Comparison of ENCODE assay signal across 8 cellular contexts in the genomic region with DNA sequence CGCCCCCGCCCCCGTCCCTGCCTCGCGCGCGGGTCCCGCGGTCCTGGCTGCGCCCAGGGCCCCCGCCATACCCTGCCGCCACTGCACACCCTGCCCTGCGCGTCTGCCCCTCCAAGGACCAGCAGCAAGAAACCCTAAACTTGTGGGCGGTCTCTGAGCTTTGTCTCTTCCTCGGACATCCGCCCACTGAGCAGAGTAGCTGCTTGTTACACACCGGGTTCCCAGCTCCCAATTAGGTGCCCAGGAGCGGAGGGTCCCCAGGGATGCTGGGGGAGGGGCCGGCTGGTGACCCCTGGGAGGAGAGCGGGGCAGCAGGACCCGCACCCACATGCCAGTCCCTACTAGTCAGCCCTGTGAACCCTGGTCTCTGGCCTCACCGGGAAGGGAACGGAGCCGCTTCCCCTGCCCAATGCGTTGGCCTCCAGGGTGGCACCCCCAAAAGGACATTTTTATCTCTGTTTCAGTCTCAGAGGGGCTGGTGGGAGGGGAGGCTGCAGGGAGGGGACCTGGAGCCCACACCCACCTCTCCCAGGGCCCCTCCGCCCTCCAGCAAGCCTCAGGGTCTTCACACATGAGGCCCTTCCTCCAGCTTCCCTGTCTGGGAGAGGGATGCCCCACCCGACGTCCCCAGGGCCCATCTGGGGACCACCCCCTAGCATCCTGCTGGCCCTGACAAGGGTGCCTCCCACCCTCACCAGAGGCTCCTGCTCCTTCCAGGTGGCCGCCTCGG. TPM values are rescaled to one million over a fixed set of nuclear protein-coding genes. Genes with fewer than 3 reads are reported as not detected.
A peak's percentile ranks its signal among the peaks of the same experiment; 100 is the strongest.
DNase-seq lines count a peak whose midpoint lies in the region; FAIRE-seq and TF ChIP-seq lines count a peak whose summit lies in the region.

No MANE protein-coding gene starts in this region.

- CTCF ChIA-PET in endothelial cell of umbilical vein (lab: Charles Lee) = interaction anchor here (0.7 to 2.5 kb wide), 15 partner anchors 9 to 415 kb away, joined by 3 to 14 read pairs (median 5); a partner anchor contains a TSS

- H3K36me3 ChIP-seq in NT2/D1 (ENCODE audit: insufficient read depth, insufficient read length, low read length) (peaks cover 2% of the 10 kb centered on the region), endothelial cell of umbilical vein (ENCODE audit: control insufficient read depth in 2 of 2, extremely low read depth in 1 of 2, insufficient read depth in 2 of 2, low read length in 2 of 2) (no peaks in the 10 kb centered on the region), prostate gland (no peaks in the 10 kb centered on the region)

- BruUV-seq in endothelial cell of umbilical vein (replicated peaks; lab: Mats Ljungman, UMichigan) = no TSS peak

- H4K20me1 ChIP-seq in endothelial cell of umbilical vein (replicated peaks; ENCODE audit: control insufficient read depth, extremely low read depth, insufficient read depth, low read length) = no peaks in the 10 kb centered on the region

- intact Hi-C loops in endothelial cell of umbilical vein (cut with micrococcal nuclease) (no loop called here), prostate gland (cut with DNase I) (loop anchor here (10.0 kb wide), 1 partner anchor 332 kb away; a partner anchor contains a TSS)

- H3K27me3 ChIP-seq in NT2/D1 (ENCODE audit: insufficient read depth, insufficient read length) = no peaks in the 10 kb centered on the region
- no peaks in the 10 kb centered on the region for H3K27me3 ChIP-seq in endothelial cell of umbilical vein (ENCODE audit: control insufficient read depth in 2 of 2, insufficient read depth in 2 of 2, low read length in 2 of 2)
- H3K27me3 ChIP-seq in prostate gland (replicated peaks; ENCODE audit: insufficient read depth) = no peaks in the 10 kb centered on the region

- FAIRE-seq in endothelial cell of umbilical vein (lab: Jason Lieb, UNC) = no peak

- no peaks in the 10 kb centered on the region for H3K9me1 ChIP-seq in endothelial cell of umbilical vein (replicated peaks; ENCODE audit: control insufficient read depth, extremely low read depth, insufficient read depth, low read length)

- DNase-seq in NT2/D1 (ENCODE audit: low read depth, low spot score) (no peak), endothelial cell of umbilical vein (ENCODE audit: low read depth, low spot score) (no peak), prostate gland (ENCODE audit: low spot score) (no peak), NCI-H1092 (lab: John Stamatoyannopoulos, UW) (no peak), NCI-H345 (lab: John Stamatoyannopoulos, UW) (no peak)
- DNase-seq in stimulated activated CD4-positive, alpha-beta T cell treated with anti-CD3 and anti-CD28 coated beads, Interleukin-15, amount 100 ng/mL, for 24 hours = no peak
- DNase-seq in activated effector memory CD4-positive, alpha-beta T cell treated with Interleukin-2 at 50 U/mL for 16 hours = no peak

- H2AFZ ChIP-seq in endothelial cell of umbilical vein (ENCODE audit: low read depth, low read length) = no peak overlapping the region

- 49% methylated on average over 17 of the region's 31 CpGs for WGBS in prostate gland

- H3K4me1 ChIP-seq in NT2/D1 (ENCODE audit: insufficient read depth, insufficient read length) (peaks cover 24% of the 10 kb centered on the region), endothelial cell of umbilical vein (ENCODE audit: control insufficient read depth, extremely low read depth, insufficient read depth, low read length) (peaks cover 2% of the 10 kb centered on the region), prostate gland (replicated peaks) (no peaks in the 10 kb centered on the region)

- peak overlapping the region; percentile 34 for H3K4me2 ChIP-seq in endothelial cell of umbilical vein (ENCODE audit: insufficient read depth, low read length)

- H3K9me3 ChIP-seq in NT2/D1 (ENCODE audit: insufficient read depth, low read length) (no peaks in the 10 kb centered on the region), endothelial cell of umbilical vein (replicated peaks; ENCODE audit: control insufficient read depth, insufficient read depth, low read length) (no peaks in the 10 kb centered on the region), prostate gland (no peaks in the 10 kb centered on the region)

- TF ChIP-seq CTCF in GM12875 (IDR thresholded peaks at IDR 0.05; ENCODE audit: borderline replicate concordance, insufficient read depth, low read depth, low read length) (no peak), endothelial cell of umbilical vein (IDR thresholded peaks at IDR 0.05; ENCODE audit: extremely low read depth in 1 of 2, insufficient read depth in 1 of 2, low read depth in 1 of 2, low read length in 2 of 2) (no peak), prostate gland (IDR thresholded peaks at IDR 0.05) (no peak)

- POLR2A ChIA-PET in endothelial cell of umbilical vein (lab: Charles Lee) = interaction anchor here (1.6 kb wide), 1 partner anchor 16 kb away, joined by 6 read pairs; a partner anchor contains a TSS

- dilution Hi-C loops in endothelial cell of umbilical vein (cut with MboI; ENCODE audit: extremely low pct_ligation_motif_present, low sequenced_read_pairs) = no loop called here

- H3K27ac ChIP-seq in endothelial cell of umbilical vein (ENCODE audit: insufficient read depth, low read depth, low read length) (no peak overlapping the region), prostate gland (peak overlapping the region; percentile 70 to 79)

- H3K4me3 ChIP-seq in GM12875 (ENCODE audit: low read depth, low read length) = peak overlapping the region; percentile 40
- peak overlapping the region; percentile 63 for H3K4me3 ChIP-seq in NT2/D1 (ENCODE audit: insufficient read length, low read depth)
- no peak overlapping the region for H3K4me3 ChIP-seq in endothelial cell of umbilical vein (replicated peaks in 1 of 3; ENCODE audit: insufficient read depth in 1 of 3, low read depth in 1 of 3, low read length in 3 of 3)
- peak overlapping the region; percentile 48 to 60 for H3K4me3 ChIP-seq in prostate gland

- no peak for TF ChIP-seq POLR2A in endothelial cell of umbilical vein (IDR thresholded peaks at IDR 0.05; ENCODE audit: low read depth, low read length)
- TF ChIP-seq POLR2A in prostate gland (IDR thresholded peaks at IDR 0.05) = no peak

- H3K9ac ChIP-seq in NT2/D1 (ENCODE audit: insufficient read length, low read depth) = peak overlapping the region; percentile 91
- H3K9ac ChIP-seq in endothelial cell of umbilical vein (replicated peaks; ENCODE audit: extremely low read depth, insufficient read depth, low read length) = no peak overlapping the region

- no peaks in the 10 kb centered on the region for H3K79me2 ChIP-seq in endothelial cell of umbilical vein (ENCODE audit: control insufficient read depth, insufficient read depth, low read length)

TF ChIP-seq in endothelial cell of umbilical vein, 7 proteins besides CTCF, POLR2A, EP300 and RAD21 (continues in another document):
- TF ChIP-seq EZH2 (IDR thresholded peaks at IDR 0.05; ENCODE audit: borderline replicate concordance, low read depth, low read length, severe bottlenecking) (no peak), JUN (IDR thresholded peaks at IDR 0.05; ENCODE audit: borderline replicate concordance, insufficient read depth, insufficient read length, low read depth) (no peak)
- TF ChIP-seq, protein P1, sequence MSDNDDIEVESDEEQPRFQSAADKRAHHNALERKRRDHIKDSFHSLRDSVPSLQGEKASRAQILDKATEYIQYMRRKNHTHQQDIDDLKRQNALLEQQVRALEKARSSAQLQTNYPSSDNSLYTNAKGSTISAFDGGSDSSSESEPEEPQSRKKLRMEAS (IDR thresholded peaks at IDR 0.05; ENCODE audit: insufficient read depth, insufficient read length) = no peak

RNA-seq across cellular contexts. Expression of a gene that starts 10.5 kb away (rescaled TPM):
- total RNA-seq in endothelial cell of umbilical vein (1.7 and 1.8 TPM in 2 replicates), prostate gland (10 to 100 TPM; 21.2 to 24.5 TPM)
- polyA plus RNA-seq in endothelial cell of umbilical vein = 4.7 and 8.4 TPM in 2 replicates
- 4.4 and 6.7 TPM in 2 replicates for polyA plus RNA-seq in endothelial cell of umbilical vein (2011; cell fraction: cytosol; rRNA removed)
- polyA plus RNA-seq in endothelial cell of umbilical vein (2011; cell fraction: nucleus; rRNA removed) = 7.3 and 9.2 TPM in 2 replicates
- polyA plus RNA-seq in endothelial cell of umbilical vein (2012) = 10.3 and 30.0 TPM in 2 replicates
- 2.0 and 2.2 TPM in 2 replicates for polyA minus RNA-seq in endothelial cell of umbilical vein
- polyA minus RNA-seq in endothelial cell of umbilical vein (2011; cell fraction: cytosol; rRNA and poly(A)+ RNA removed) = not detected
- 0.58 and 1.3 TPM in 2 replicates for polyA minus RNA-seq in endothelial cell of umbilical vein (2011; cell fraction: nucleus; rRNA and poly(A)+ RNA removed)

RNA-seq across cellular contexts. Expression of a gene that starts 15.4 kb away (rescaled TPM):
- 38.6 and 44.9 TPM in 2 replicates for total RNA-seq in endothelial cell of umbilical vein
- 17.0 and 20.6 TPM in 2 replicates for polyA plus RNA-seq in endothelial cell of umbilical vein
- polyA plus RNA-seq in endothelial cell of umbilical vein (2011; cell fraction: cytosol; rRNA removed) = 8.4 and 10.6 TPM in 2 replicates
- polyA plus RNA-seq in endothelial cell of umbilical vein (2011; cell fraction: nucleus; rRNA removed) = 206 and 223 TPM in 2 replicates
- 14.0 and 23.2 TPM in 2 replicates for polyA plus RNA-seq in endothelial cell of umbilical vein (2012)
- 53.6 and 72.9 TPM in 2 replicates for polyA minus RNA-seq in endothelial cell of umbilical vein
- 11.4 TPM for polyA minus RNA-seq in endothelial cell of umbilical vein (2011; cell fraction: cytosol; rRNA and poly(A)+ RNA removed)
- 67.0 and 69.2 TPM in 2 replicates for polyA minus RNA-seq in endothelial cell of umbilical vein (2011; cell fraction: nucleus; rRNA and poly(A)+ RNA removed)
- 10 to 100 TPM; 21.8 to 42.6 TPM for total RNA-seq in prostate gland

RNA-seq across cellular contexts. Expression of a gene that starts 15.8 kb away (rescaled TPM):
- 12.1 and 14.1 TPM in 2 replicates for total RNA-seq in endothelial cell of umbilical vein
- polyA plus RNA-seq in endothelial cell of umbilical vein = 12.7 and 13.4 TPM in 2 replicates
- polyA plus RNA-seq in endothelial cell of umbilical vein (2011; cell fraction: cytosol; rRNA removed) = 9.6 and 11.3 TPM in 2 replicates
- 14.4 and 14.8 TPM in 2 replicates for polyA plus RNA-seq in endothelial cell of umbilical vein (2011; cell fraction: nucleus; rRNA removed)
- polyA plus RNA-seq in endothelial cell of umbilical vein (2012) = 6.2 and 8.2 TPM in 2 replicates
- polyA minus RNA-seq in endothelial cell of umbilical vein = 8.6 and 10.4 TPM in 2 replicates
- 8.4 TPM for polyA minus RNA-seq in endothelial cell of umbilical vein (2011; cell fraction: cytosol; rRNA and poly(A)+ RNA removed)
- 6.0 and 6.2 TPM in 2 replicates for polyA minus RNA-seq in endothelial cell of umbilical vein (2011; cell fraction: nucleus; rRNA and poly(A)+ RNA removed)
- 10 to 100 TPM; 18.4 to 27.9 TPM for total RNA-seq in prostate gland

RNA-seq across cellular contexts. Expression of a gene that starts 53.8 kb away (rescaled TPM):
- total RNA-seq in endothelial cell of umbilical vein (0.69 TPM in 1 of 2 replicates, not detected in the other), prostate gland (10 to 100 TPM in 1 of 2 donors, 1 to 10 TPM in 1; 6.7 to 12.2 TPM)
- 11.3 and 20.6 TPM in 2 replicates for polyA plus RNA-seq in endothelial cell of umbilical vein
- 3.6 and 9.3 TPM in 2 replicates for polyA plus RNA-seq in endothelial cell of umbilical vein (2011; cell fraction: cytosol; rRNA removed)
- polyA plus RNA-seq in endothelial cell of umbilical vein (2011; cell fraction: nucleus; rRNA removed) = not detected in 2 replicates
- 2.4 and 7.0 TPM in 2 replicates for polyA plus RNA-seq in endothelial cell of umbilical vein (2012)
- polyA minus RNA-seq in endothelial cell of umbilical vein = 0.34 and 2.6 TPM in 2 replicates
- not detected for polyA minus RNA-seq in endothelial cell of umbilical vein (2011; cell fraction: cytosol; rRNA and poly(A)+ RNA removed)
- polyA minus RNA-seq in endothelial cell of umbilical vein (2011; cell fraction: nucleus; rRNA and poly(A)+ RNA removed) = not detected in 2 replicates

Comparison
In these comparisons a context has a peak if more than half of its experiments do, and no peak if none do; other contexts are left out.
1. H3K4me3 ChIP-seq: peak in GM12875 (single experiment), NT2/D1 (single experiment) and prostate gland (2 of 2); none in endothelial cell of umbilical vein (0 of 3).